Comparison of ENCODE assay signal across 8 cellular contexts in genomic region chr4:86359944-86360478, GRCh38.
A peak's percentile ranks its signal among the peaks of the same experiment; 100 is the strongest.
DNase-seq lines count a peak whose midpoint lies in the region; ATAC-seq lines count a peak whose summit lies in the region.

TSS of gene MAPK10 (minus strand) at chr4:86360053.

- H3K27me3 ChIP-seq in mucosa of stomach (ENCODE audit: control insufficient read depth, insufficient read depth, low read length): no peaks in the 10 kb centered on the region

- ATAC-seq in HG03064 (IDR thresholded peaks at IDR 0.05; ENCODE audit: low read depth, unreplicated experiment): peak; percentile 98
- ATAC-seq in stimulated activated naive CD8-positive, alpha-beta T cell treated with anti-CD3 and anti-CD28 coated beads, Interleukin-15, Interleukin-2, amounts not matched to agents 100 U/mL and 50 U/mL, for 24 hours: peak; percentile 96

- no peak within 1 kb of the TSS for H3K4me3 ChIP-seq in mucosa of stomach (ENCODE audit: low read length)

- H3K9ac ChIP-seq in mucosa of stomach (ENCODE audit: low read length): peak within 1 kb of the TSS; percentile 32

- peak; percentile 1 to 39 (median 33) for DNase-seq in stimulated activated naive CD4-positive, alpha-beta T cell (lab: John Stamatoyannopoulos, UW)
- no peak for DNase-seq in stimulated activated naive CD4-positive, alpha-beta T cell treated with Interleukin-2 at 50 U/mL for 16 hours (lab: John Stamatoyannopoulos, UW)
- DNase-seq in NCI-H2227 treated with DMSO at 0.1 percent for 48 hours (lab: John Stamatoyannopoulos, UW) (peak; percentile 91), fibroblast of gingiva (ENCODE audit: low read depth) (peak; percentile 93)
- peak; percentile 15 for DNase-seq in activated CD8-positive, alpha-beta memory T cell treated with anti-CD3 and anti-CD28 coated beads, Interleukin-2, amount 50 U/mL, for 4 hours
- peak; percentile 45 for DNase-seq in stimulated activated naive CD8-positive, alpha-beta T cell treated with anti-CD3 and anti-CD28 coated beads, Interleukin-15, Interleukin-2, amounts not matched to agents 100 U/mL and 50 U/mL, for 24 hours

- no peaks in the 10 kb centered on the region for H3K9me3 ChIP-seq in mucosa of stomach (ENCODE audit: control insufficient read depth, low read length)

- no peaks in the 10 kb centered on the region for H3K4me1 ChIP-seq in mucosa of stomach (ENCODE audit: control insufficient read depth, insufficient read depth, low read length)

- no peaks in the 10 kb centered on the region for H3K36me3 ChIP-seq in mucosa of stomach (ENCODE audit: control insufficient read depth, insufficient read depth, low read length)
